ENCODE assay signal across 8 cellular contexts in genomic region chr1:154969741-154970452, GRCh38. TPM values are rescaled to one million over a fixed set of nuclear protein-coding genes. Genes with fewer than 3 reads are reported as not detected.
DNase-seq lines count a peak whose midpoint lies in the region; ATAC-seq and TF ChIP-seq lines count a peak whose summit lies in the region.

No MANE protein-coding gene starts in this region.

- H3K27me3 Mint-ChIP-seq in neural crest cell (ENCODE audit: low read depth): no peaks in the 10 kb centered on the region

- H3K79me2 ChIP-seq in PC-3 (ENCODE audit: low read length): peaks cover 36% of the 10 kb centered on the region

- no peak for TF ChIP-seq CTCF in BE2C (IDR thresholded peaks at IDR 0.05; ENCODE audit: low read depth, low read length)
- no peak for TF ChIP-seq CTCF in PC-3 (conservative IDR thresholded peaks at IDR 0.05; ENCODE audit: low read depth, low read length)
- TF ChIP-seq CTCF in epithelial cell of esophagus (IDR thresholded peaks at IDR 0.05; ENCODE audit: insufficient read depth, low read depth, low read length, missing control alignments): no peak
- TF ChIP-seq CTCF in neural crest cell (conservative IDR thresholded peaks at IDR 0.05): no peak

- H3K9me2 ChIP-seq in PC-3 (replicated peaks; ENCODE audit: low read length): no peaks in the 10 kb centered on the region

- H3K4me3 ChIP-seq in BE2C (ENCODE audit: low read depth, low read length): peak overlapping the region; percentile 84
- H3K4me3 ChIP-seq in PC-3 (ENCODE audit: low read length): peak overlapping the region; percentile 35; the same call in 1 of the 2 replicates
- peak overlapping the region; percentile 96 for H3K4me3 ChIP-seq in epithelial cell of esophagus (ENCODE audit: low read length)

- H3K36me3 ChIP-seq in BE2C (peaks cover 36% of the 10 kb centered on the region), PC-3 (ENCODE audit: low read depth, low read length) (peaks cover 29% of the 10 kb centered on the region)

- H3K9me3 ChIP-seq in BE2C: no peaks in the 10 kb centered on the region
- no peaks in the 10 kb centered on the region for H3K9me3 ChIP-seq in PC-3 (ENCODE audit: low read length)

- no peaks in the 10 kb centered on the region for H3K9me3 Mint-ChIP-seq in neural crest cell

- peak overlapping the region; percentile 88 for H3K4me2 ChIP-seq in PC-3 (ENCODE audit: low read length)

- POLR2A ChIA-PET in PC-3 (lab: Charles Lee; ENCODE audit: unreplicated experiment): no interaction called here

- peak overlapping the region; percentile 86 for H3K4me3 Mint-ChIP-seq in neural crest cell

- no peak overlapping the region for H2AFZ ChIP-seq in PC-3 (ENCODE audit: low read length)

- no TSS peak for BruUV-seq in PC-3 (replicated peaks; lab: Mats Ljungman, UMichigan)

- H4K20me1 ChIP-seq in PC-3 (ENCODE audit: low read length): no peaks in the 10 kb centered on the region

- peaks cover 18% of the 10 kb centered on the region for H3K4me1 ChIP-seq in BE2C
- peaks cover 37% of the 10 kb centered on the region for H3K4me1 ChIP-seq in PC-3 (ENCODE audit: insufficient read depth, low read length)

- ATAC-seq in PC-3 (no peak), GM18498 (IDR thresholded peaks at IDR 0.05; ENCODE audit: unreplicated experiment) (no peak)

- peaks cover 9% of the 10 kb centered on the region for H3F3A ChIP-seq in PC-3 (ENCODE audit: low read length, unreplicated experiment)

- intact Hi-C loops in PC-3 (cut with micrococcal nuclease): loop anchor here (5.0 kb wide), 2 partner anchors 92 to 167 kb away; partner anchors contain the start of genes EFNA4 and SLC50A1

- H3K4me1 Mint-ChIP-seq in neural crest cell: peaks cover 41% of the 10 kb centered on the region

- no peak overlapping the region for H3K27ac Mint-ChIP-seq in neural crest cell (ENCODE audit: unreplicated experiment)

- H3K27me3 ChIP-seq in BE2C (no peaks in the 10 kb centered on the region), PC-3 (ENCODE audit: low read length) (no peaks in the 10 kb centered on the region)

- peak overlapping the region; percentile 89 for H3K9ac ChIP-seq in PC-3 (ENCODE audit: low read length)

- CTCF ChIA-PET in PC-3 (lab: Charles Lee): no interaction called here

- H3K27ac ChIP-seq in PC-3 (ENCODE audit: low read length): no peak overlapping the region

- H3K36me3 Mint-ChIP-seq in neural crest cell (ENCODE audit: low read depth): no peaks in the 10 kb centered on the region

- DNase-seq in BE2C (no peak), PC-3 (no peak), epithelial cell of esophagus (ENCODE audit: low read depth) (no peak), neural crest cell (ENCODE audit: low read depth, low spot score) (no peak), NCI-H146 treated with DMSO at 0.1 percent for 48 hours (lab: John Stamatoyannopoulos, UW; ENCODE audit: unreplicated experiment) (no peak), T-helper 1 cell (no peak), HuH-7.5 (ENCODE audit: low spot score) (no peak)

RNA-seq across cellular contexts. Expression of gene SHC1, which starts 0.7 kb away (rescaled TPM):
- 263 TPM for polyA plus RNA-seq in BE2C (2012; ENCODE audit: insufficient read depth, insufficient read length, low read depth)
- total RNA-seq in PC-3 (2014; rRNA removed) (106 and 107 TPM in 2 replicates), neural crest cell (90.3 and 92.9 TPM in 2 replicates)

RNA-seq across cellular contexts. Expression of gene CKS1B, which starts 4.6 kb away (rescaled TPM):
- 129 TPM for polyA plus RNA-seq in BE2C (2012; ENCODE audit: insufficient read depth, insufficient read length, low read depth)
- 330 and 390 TPM in 2 replicates for total RNA-seq in PC-3 (2014; rRNA removed)
- 211 and 217 TPM in 2 replicates for total RNA-seq in neural crest cell

RNA-seq across cellular contexts. Expression of gene PYGO2, which starts 8.3 kb away (rescaled TPM):
- 57.8 TPM for polyA plus RNA-seq in BE2C (2012; ENCODE audit: insufficient read depth, insufficient read length, low read depth)
- 41.7 and 43.3 TPM in 2 replicates for total RNA-seq in PC-3 (2014; rRNA removed)
- 63.3 and 65.1 TPM in 2 replicates for total RNA-seq in neural crest cell

RNA-seq across cellular contexts. Expression of gene FLAD1, which starts 13.2 kb away (rescaled TPM):
- 183 TPM for polyA plus RNA-seq in BE2C (2012; ENCODE audit: insufficient read depth, insufficient read length, low read depth)
- 58.5 and 84.0 TPM in 2 replicates for total RNA-seq in PC-3 (2014; rRNA removed)
- 76.3 and 81.9 TPM in 2 replicates for total RNA-seq in neural crest cell

RNA-seq across cellular contexts. Expression of gene PBXIP1, which starts 14.0 kb away (rescaled TPM):
- polyA plus RNA-seq in BE2C (2012; ENCODE audit: insufficient read depth, insufficient read length, low read depth): 5.8 TPM
- total RNA-seq in PC-3 (2014; rRNA removed): 35.4 and 43.1 TPM in 2 replicates
- 17.1 and 18.5 TPM in 2 replicates for total RNA-seq in neural crest cell

Comparison
In these comparisons a context has a peak if more than half of its experiments do, and no peak if none do; other contexts are left out.
1. H3K4me3 ChIP-seq: peak in every context shown above with its lines; median percentile 96 in epithelial cell of esophagus; 84 in BE2C; 35 in PC-3.